ENCODE assay signal across 9 cellular contexts in genomic region chr5:171207256-171207866, GRCh38.
DNase-seq lines count a peak whose midpoint lies in the region; ATAC-seq and TF ChIP-seq lines count a peak whose summit lies in the region.
"Had no signal": no experiment of that assay in that cellular context is flagged by ENCODE, and none has a peak within 500 bp of the region (broad histone marks: within the 10 kb centered on the region; RNA-seq: fewer than 3 reads in every experiment).

No MANE protein-coding gene starts in this region.

- TF ChIP-seq CTCF in HFF-Myc (IDR thresholded peaks at IDR 0.05; ENCODE audit: low read depth, low read length, missing control alignments) (peak; percentile 49), Panc1 (IDR thresholded peaks at IDR 0.05) (peak; percentile 73), nephron (IDR thresholded peaks at IDR 0.05; ENCODE audit: unreplicated experiment in 3 of 3) (peak; percentile 59 to 70 (median 59))

- H3K27me3 Mint-ChIP-seq in effector memory CD8-positive, alpha-beta T cell: peaks cover 27 to 31% of the 10 kb centered on the region in 2 donors
- H3K27me3 Mint-ChIP-seq in nephron (ENCODE audit: low read depth): no peaks in the 10 kb centered on the region

- H3K9me3 Mint-ChIP-seq in effector memory CD8-positive, alpha-beta T cell: no peaks in the 10 kb centered on the region
- no peaks in the 10 kb centered on the region for H3K9me3 Mint-ChIP-seq in nephron

- CTCF ChIA-PET in Panc1 (lab: Charles Lee): interaction anchor here (0.6 to 1.3 kb wide), 3 partner anchors 59 to 134 kb away, joined by 3 to 19 read pairs (median 4); no protein-coding TSS in a partner anchor

- H3K27me3 ChIP-seq in Panc1 (ENCODE audit: control insufficient read depth, insufficient read depth, low read length): peaks cover 7% of the 10 kb centered on the region; the same call in 1 of the 2 replicates
- H3K27me3 ChIP-seq: BLaER1 had no signal

- no peak overlapping the region for H3K27ac Mint-ChIP-seq in effector memory CD8-positive, alpha-beta T cell
- H3K27ac Mint-ChIP-seq in nephron: no peak overlapping the region

- no peak overlapping the region for H3K4me3 Mint-ChIP-seq in effector memory CD8-positive, alpha-beta T cell
- no peak overlapping the region for H3K4me3 Mint-ChIP-seq in nephron

- in situ Hi-C loops in Panc1 (cut with HindIII; ENCODE audit: low pct_unique_long_range_greater_than_20kb, low sequenced_read_pairs): no loop called here

- POLR2A ChIA-PET in Panc1 (lab: Charles Lee): no interaction called here

- intact Hi-C loops in Panc1 (cut with micrococcal nuclease; ENCODE audit: unreplicated experiment): loop anchor here (1.0 kb wide), 2 partner anchors 130 to 135 kb away; no protein-coding TSS in a partner anchor

- no peaks in the 10 kb centered on the region for H3K4me1 Mint-ChIP-seq in effector memory CD8-positive, alpha-beta T cell (ENCODE audit: low read depth in 2 of 2)
- H3K4me1 Mint-ChIP-seq in nephron: peaks cover 6% of the 10 kb centered on the region

- no TSS peak for BruUV-seq in Panc1 (replicated peaks; lab: Mats Ljungman, UMichigan)

- no peaks in the 10 kb centered on the region for H3K4me1 ChIP-seq in Panc1 (ENCODE audit: control insufficient read depth, insufficient read depth, low read length)
- H3K4me1 ChIP-seq: BLaER1 had no signal

- no peaks in the 10 kb centered on the region for H3K36me3 ChIP-seq in Panc1 (ENCODE audit: control insufficient read depth, insufficient read depth, low read length)
- H3K36me3 ChIP-seq: BLaER1 had no signal

- peak; percentile 2 for DNase-seq in NCI-H1092 treated with DMSO at 0.1 percent for 48 hours (lab: John Stamatoyannopoulos, UW)
- DNase-seq in NCI-H1092 (lab: John Stamatoyannopoulos, UW): no peak
- peak; percentile 36 for DNase-seq in HFF-Myc (ENCODE audit: extremely low read depth, low read depth)
- DNase-seq in Panc1 (ENCODE audit: low read depth, low spot score): peak; percentile 20
- peak; percentile 15 to 33 (median 19) for DNase-seq in effector memory CD8-positive, alpha-beta T cell
- DNase-seq in ureter (ENCODE audit: low spot score): no peak
- DNase-seq in activated gamma-delta T cell treated with Interleukin-2 at 50 U/mL for 16 hours: no peak

- H3K9me3 ChIP-seq in Panc1 (ENCODE audit: control insufficient read depth, insufficient read depth, low read depth, low read length): no peaks in the 10 kb centered on the region
- H3K9me3 ChIP-seq: BLaER1 had no signal

- no peak overlapping the region for H3K27ac ChIP-seq in Panc1 (ENCODE audit: low read length)
- H3K27ac ChIP-seq: BLaER1 had no signal

- H3K4me3 ChIP-seq in HFF-Myc (replicated peaks; ENCODE audit: low read depth, low read length): no peak overlapping the region
- H3K4me3 ChIP-seq in Panc1 (ENCODE audit: low read depth in 2 of 2, low read length in 2 of 2): no peak overlapping the region
- H3K4me3 ChIP-seq: BLaER1 had no signal

- 0 out of 2 replicates have a peak, but pooled peaks have one; percentile 70 for ATAC-seq in Panc1
- ATAC-seq in effector memory CD8-positive, alpha-beta T cell (replicated peaks): no peak

- H3K36me3 Mint-ChIP-seq in effector memory CD8-positive, alpha-beta T cell (ENCODE audit: insufficient read depth): no peaks in the 10 kb centered on the region
- H3K36me3 Mint-ChIP-seq in nephron (ENCODE audit: low read depth): no peaks in the 10 kb centered on the region

Comparison
In these comparisons a context has a peak if more than half of its experiments do, and no peak if none do; other contexts are left out.
1. DNase-seq: peak in NCI-H1092 treated with DMSO at 0.1 percent for 48 hours (single experiment), HFF-Myc (single experiment), Panc1 (single experiment) and effector memory CD8-positive, alpha-beta T cell (3 of 3); none in NCI-H1092 (single experiment), ureter (single experiment) and activated gamma-delta T cell treated with Interleukin-2 at 50 U/mL for 16 hours (single experiment).
2. Peak in every context shown above with its lines, with median percentiles within 50 percentile points of each other: CTCF ChIP-seq.